1 cellular context compared by ENCODE assay signal in genomic region chr11:75241036-75241905, GRCh38.
TF ChIP-seq lines count a peak whose summit lies in the region.

No MANE protein-coding gene starts in this region.

TF ChIP-seq in HepG2, 621 proteins besides CTCF, POLR2A, EP300 and RAD21 (continued from another document and continues in another):
- TF ChIP-seq, protein P1, sequence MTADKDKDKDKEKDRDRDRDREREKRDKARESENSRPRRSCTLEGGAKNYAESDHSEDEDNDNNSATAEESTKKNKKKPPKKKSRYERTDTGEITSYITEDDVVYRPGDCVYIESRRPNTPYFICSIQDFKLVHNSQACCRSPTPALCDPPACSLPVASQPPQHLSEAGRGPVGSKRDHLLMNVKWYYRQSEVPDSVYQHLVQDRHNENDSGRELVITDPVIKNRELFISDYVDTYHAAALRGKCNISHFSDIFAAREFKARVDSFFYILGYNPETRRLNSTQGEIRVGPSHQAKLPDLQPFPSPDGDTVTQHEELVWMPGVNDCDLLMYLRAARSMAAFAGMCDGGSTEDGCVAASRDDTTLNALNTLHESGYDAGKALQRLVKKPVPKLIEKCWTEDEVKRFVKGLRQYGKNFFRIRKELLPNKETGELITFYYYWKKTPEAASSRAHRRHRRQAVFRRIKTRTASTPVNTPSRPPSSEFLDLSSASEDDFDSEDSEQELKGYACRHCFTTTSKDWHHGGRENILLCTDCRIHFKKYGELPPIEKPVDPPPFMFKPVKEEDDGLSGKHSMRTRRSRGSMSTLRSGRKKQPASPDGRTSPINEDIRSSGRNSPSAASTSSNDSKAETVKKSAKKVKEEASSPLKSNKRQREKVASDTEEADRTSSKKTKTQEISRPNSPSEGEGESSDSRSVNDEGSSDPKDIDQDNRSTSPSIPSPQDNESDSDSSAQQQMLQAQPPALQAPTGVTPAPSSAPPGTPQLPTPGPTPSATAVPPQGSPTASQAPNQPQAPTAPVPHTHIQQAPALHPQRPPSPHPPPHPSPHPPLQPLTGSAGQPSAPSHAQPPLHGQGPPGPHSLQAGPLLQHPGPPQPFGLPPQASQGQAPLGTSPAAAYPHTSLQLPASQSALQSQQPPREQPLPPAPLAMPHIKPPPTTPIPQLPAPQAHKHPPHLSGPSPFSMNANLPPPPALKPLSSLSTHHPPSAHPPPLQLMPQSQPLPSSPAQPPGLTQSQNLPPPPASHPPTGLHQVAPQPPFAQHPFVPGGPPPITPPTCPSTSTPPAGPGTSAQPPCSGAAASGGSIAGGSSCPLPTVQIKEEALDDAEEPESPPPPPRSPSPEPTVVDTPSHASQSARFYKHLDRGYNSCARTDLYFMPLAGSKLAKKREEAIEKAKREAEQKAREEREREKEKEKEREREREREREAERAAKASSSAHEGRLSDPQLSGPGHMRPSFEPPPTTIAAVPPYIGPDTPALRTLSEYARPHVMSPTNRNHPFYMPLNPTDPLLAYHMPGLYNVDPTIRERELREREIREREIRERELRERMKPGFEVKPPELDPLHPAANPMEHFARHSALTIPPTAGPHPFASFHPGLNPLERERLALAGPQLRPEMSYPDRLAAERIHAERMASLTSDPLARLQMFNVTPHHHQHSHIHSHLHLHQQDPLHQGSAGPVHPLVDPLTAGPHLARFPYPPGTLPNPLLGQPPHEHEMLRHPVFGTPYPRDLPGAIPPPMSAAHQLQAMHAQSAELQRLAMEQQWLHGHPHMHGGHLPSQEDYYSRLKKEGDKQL (CRISPR knock-in tag; IDR thresholded peaks at IDR 0.05; ENCODE audit: low read depth): no peak
- no peak for TF ChIP-seq ZBTB38 (CRISPR knock-in tag; IDR thresholded peaks at IDR 0.05)
- no peak for TF ChIP-seq ZNF33A (CRISPR knock-in tag; IDR thresholded peaks at IDR 0.05; ENCODE audit: borderline replicate concordance)
- TF ChIP-seq, protein P2, sequence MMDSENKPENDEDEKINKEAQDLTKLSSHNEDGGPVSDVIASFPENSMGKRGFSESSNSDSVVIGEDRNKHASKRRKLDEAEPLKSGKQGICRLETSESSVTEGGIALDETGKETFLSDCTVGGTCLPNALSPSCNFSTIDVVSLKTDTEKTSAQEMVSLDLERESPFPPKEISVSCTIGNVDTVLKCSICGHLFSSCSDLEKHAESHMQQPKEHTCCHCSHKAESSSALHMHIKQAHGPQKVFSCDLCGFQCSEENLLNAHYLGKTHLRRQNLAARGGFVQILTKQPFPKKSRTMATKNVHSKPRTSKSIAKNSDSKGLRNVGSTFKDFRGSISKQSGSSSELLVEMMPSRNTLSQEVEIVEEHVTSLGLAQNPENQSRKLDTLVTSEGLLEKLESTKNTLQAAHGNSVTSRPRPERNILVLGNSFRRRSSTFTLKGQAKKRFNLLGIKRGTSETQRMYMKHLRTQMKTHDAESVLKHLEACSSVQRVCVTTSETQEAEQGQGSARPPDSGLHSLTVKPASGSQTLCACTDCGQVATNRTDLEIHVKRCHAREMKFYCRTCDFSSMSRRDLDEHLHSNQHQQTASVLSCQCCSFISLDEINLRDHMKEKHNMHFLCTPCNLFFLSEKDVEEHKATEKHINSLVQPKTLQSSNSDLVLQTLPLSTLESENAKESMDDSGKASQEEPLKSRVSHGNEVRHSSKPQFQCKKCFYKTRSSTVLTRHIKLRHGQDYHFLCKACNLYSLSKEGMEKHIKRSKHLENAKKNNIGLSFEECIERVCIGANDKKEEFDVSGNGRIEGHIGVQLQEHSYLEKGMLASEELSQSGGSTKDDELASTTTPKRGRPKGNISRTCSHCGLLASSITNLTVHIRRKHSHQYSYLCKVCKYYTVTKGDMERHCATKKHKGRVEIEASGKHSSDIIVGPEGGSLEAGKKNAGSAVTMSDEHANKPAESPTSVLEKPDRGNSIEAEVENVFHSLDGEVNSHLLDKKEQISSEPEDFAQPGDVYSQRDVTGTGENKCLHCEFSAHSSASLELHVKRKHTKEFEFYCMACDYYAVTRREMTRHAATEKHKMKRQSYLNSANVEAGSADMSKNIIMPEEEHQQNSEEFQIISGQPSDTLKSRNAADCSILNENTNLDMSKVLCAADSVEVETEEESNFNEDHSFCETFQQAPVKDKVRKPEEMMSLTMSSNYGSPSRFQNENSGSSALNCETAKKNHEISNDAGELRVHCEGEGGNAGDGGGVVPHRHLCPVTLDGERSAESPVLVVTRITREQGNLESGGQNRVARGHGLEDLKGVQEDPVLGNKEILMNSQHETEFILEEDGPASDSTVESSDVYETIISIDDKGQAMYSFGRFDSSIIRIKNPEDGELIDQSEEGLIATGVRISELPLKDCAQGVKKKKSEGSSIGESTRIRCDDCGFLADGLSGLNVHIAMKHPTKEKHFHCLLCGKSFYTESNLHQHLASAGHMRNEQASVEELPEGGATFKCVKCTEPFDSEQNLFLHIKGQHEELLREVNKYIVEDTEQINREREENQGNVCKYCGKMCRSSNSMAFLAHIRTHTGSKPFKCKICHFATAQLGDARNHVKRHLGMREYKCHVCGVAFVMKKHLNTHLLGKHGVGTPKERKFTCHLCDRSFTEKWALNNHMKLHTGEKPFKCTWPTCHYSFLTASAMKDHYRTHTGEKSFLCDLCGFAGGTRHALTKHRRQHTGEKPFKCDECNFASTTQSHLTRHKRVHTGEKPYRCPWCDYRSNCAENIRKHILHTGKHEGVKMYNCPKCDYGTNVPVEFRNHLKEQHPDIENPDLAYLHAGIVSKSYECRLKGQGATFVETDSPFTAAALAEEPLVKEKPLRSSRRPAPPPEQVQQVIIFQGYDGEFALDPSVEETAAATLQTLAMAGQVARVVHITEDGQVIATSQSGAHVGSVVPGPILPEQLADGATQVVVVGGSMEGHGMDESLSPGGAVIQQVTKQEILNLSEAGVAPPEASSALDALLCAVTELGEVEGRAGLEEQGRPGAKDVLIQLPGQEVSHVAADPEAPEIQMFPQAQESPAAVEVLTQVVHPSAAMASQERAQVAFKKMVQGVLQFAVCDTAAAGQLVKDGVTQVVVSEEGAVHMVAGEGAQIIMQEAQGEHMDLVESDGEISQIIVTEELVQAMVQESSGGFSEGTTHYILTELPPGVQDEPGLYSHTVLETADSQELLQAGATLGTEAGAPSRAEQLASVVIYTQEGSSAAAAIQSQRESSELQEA (CRISPR knock-in tag; IDR thresholded peaks at IDR 0.05; ENCODE audit: not compliant biosample characterization): no peak
- TF ChIP-seq SNAPC2 (CRISPR knock-in tag; IDR thresholded peaks at IDR 0.05): no peak
- TF ChIP-seq ZBTB7A (CRISPR knock-in tag; IDR thresholded peaks at IDR 0.05): no peak
- no peak for TF ChIP-seq MXD4 (CRISPR knock-in tag; IDR thresholded peaks at IDR 0.05)
- no peak for TF ChIP-seq GATA4 (IDR thresholded peaks at IDR 0.05; ENCODE audit: borderline replicate concordance, low read depth)
- TF ChIP-seq ARID2 (CRISPR knock-in tag; IDR thresholded peaks at IDR 0.05; ENCODE audit: borderline replicate concordance): no peak
- TF ChIP-seq PAX8 (CRISPR knock-in tag; IDR thresholded peaks at IDR 0.05; ENCODE audit: borderline replicate concordance): 0 out of 2 replicates have a peak, but pooled peaks have one; percentile 26
- TF ChIP-seq RFXANK (CRISPR knock-in tag; IDR thresholded peaks at IDR 0.05): no peak
- no peak for TF ChIP-seq ZSCAN21 (CRISPR knock-in tag; IDR thresholded peaks at IDR 0.05; ENCODE audit: borderline replicate concordance)
- no peak for TF ChIP-seq HNRNPK (IDR thresholded peaks at IDR 0.05; ENCODE audit: low read depth, low read length, poor library complexity, severe bottlenecking)
- TF ChIP-seq GATAD2A (CRISPR knock-in tag; IDR thresholded peaks at IDR 0.05): no peak
- TF ChIP-seq ZBTB43 (CRISPR knock-in tag; conservative IDR thresholded peaks at IDR 0.05): 0 out of 2 replicates have a peak, but pooled peaks have one; percentile 49
- no peak for TF ChIP-seq ZNF12 (CRISPR knock-in tag; IDR thresholded peaks at IDR 0.05)
- TF ChIP-seq, protein P3, sequence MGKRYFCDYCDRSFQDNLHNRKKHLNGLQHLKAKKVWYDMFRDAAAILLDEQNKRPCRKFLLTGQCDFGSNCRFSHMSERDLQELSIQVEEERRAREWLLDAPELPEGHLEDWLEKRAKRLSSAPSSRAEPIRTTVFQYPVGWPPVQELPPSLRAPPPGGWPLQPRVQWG (CRISPR knock-in tag; IDR thresholded peaks at IDR 0.05; ENCODE audit: borderline replicate concordance, low read depth): no peak
- TF ChIP-seq MYNN (CRISPR knock-in tag; IDR thresholded peaks at IDR 0.05; ENCODE audit: low read depth): no peak
- TF ChIP-seq, protein P4, sequence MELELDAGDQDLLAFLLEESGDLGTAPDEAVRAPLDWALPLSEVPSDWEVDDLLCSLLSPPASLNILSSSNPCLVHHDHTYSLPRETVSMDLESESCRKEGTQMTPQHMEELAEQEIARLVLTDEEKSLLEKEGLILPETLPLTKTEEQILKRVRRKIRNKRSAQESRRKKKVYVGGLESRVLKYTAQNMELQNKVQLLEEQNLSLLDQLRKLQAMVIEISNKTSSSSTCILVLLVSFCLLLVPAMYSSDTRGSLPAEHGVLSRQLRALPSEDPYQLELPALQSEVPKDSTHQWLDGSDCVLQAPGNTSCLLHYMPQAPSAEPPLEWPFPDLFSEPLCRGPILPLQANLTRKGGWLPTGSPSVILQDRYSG (CRISPR knock-in tag; IDR thresholded peaks at IDR 0.05): no peak; the same call in 1 of the 2 replicates
- no peak for TF ChIP-seq AGO1 (IDR thresholded peaks at IDR 0.05; ENCODE audit: low read depth, low read length, poor library complexity, severe bottlenecking)
- no peak for TF ChIP-seq ZFP90 (CRISPR knock-in tag; IDR thresholded peaks at IDR 0.05; ENCODE audit: borderline replicate concordance)
- no peak; the same call in none of the 2 replicates for TF ChIP-seq ZIK1 (CRISPR knock-in tag; IDR thresholded peaks at IDR 0.05; ENCODE audit: borderline replicate concordance, low read depth)
- TF ChIP-seq PLSCR1 (CRISPR knock-in tag; IDR thresholded peaks at IDR 0.05; ENCODE audit: borderline replicate concordance): no peak
- TF ChIP-seq CERS6 (CRISPR knock-in tag; IDR thresholded peaks at IDR 0.05): no peak
- no peak for TF ChIP-seq GTF2F1 (IDR thresholded peaks at IDR 0.05; ENCODE audit: low read length)
- TF ChIP-seq, protein P5, sequence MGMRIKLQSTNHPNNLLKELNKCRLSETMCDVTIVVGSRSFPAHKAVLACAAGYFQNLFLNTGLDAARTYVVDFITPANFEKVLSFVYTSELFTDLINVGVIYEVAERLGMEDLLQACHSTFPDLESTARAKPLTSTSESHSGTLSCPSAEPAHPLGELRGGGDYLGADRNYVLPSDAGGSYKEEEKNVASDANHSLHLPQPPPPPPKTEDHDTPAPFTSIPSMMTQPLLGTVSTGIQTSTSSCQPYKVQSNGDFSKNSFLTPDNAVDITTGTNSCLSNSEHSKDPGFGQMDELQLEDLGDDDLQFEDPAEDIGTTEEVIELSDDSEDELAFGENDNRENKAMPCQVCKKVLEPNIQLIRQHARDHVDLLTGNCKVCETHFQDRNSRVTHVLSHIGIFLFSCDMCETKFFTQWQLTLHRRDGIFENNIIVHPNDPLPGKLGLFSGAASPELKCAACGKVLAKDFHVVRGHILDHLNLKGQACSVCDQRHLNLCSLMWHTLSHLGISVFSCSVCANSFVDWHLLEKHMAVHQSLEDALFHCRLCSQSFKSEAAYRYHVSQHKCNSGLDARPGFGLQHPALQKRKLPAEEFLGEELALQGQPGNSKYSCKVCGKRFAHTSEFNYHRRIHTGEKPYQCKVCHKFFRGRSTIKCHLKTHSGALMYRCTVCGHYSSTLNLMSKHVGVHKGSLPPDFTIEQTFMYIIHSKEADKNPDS (CRISPR knock-in tag; IDR thresholded peaks at IDR 0.05): no peak
- no peak for TF ChIP-seq CAMTA2 (CRISPR knock-in tag; IDR thresholded peaks at IDR 0.05; ENCODE audit: borderline replicate concordance)
- TF ChIP-seq ZNF160 (CRISPR knock-in tag; IDR thresholded peaks at IDR 0.05): no peak
- TF ChIP-seq ATF1 (CRISPR knock-in tag; IDR thresholded peaks at IDR 0.05): no peak
- 0 out of 2 replicates have a peak, but pooled peaks have one; percentile 37 for TF ChIP-seq MEIS2 (CRISPR knock-in tag; IDR thresholded peaks at IDR 0.05)
- no peak for TF ChIP-seq ZNF121 (CRISPR knock-in tag; IDR thresholded peaks at IDR 0.05)
- TF ChIP-seq SP140L (CRISPR knock-in tag; IDR thresholded peaks at IDR 0.05; ENCODE audit: borderline replicate concordance): no peak
- TF ChIP-seq, protein P6, sequence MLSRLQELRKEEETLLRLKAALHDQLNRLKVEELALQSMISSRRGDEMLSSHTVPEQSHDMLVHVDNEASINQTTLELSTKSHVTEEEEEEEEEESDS (CRISPR knock-in tag; IDR thresholded peaks at IDR 0.05; ENCODE audit: borderline replicate concordance): no peak
- no peak for TF ChIP-seq PHF20 (CRISPR knock-in tag; IDR thresholded peaks at IDR 0.05)
- no peak for TF ChIP-seq SRSF4 (IDR thresholded peaks at IDR 0.05; ENCODE audit: low read depth, low read length, poor library complexity, severe bottlenecking)
- TF ChIP-seq ZNF878 (CRISPR knock-in tag; IDR thresholded peaks at IDR 0.05): no peak
- no peak for TF ChIP-seq HOXA5 (CRISPR knock-in tag; IDR thresholded peaks at IDR 0.05)
- no peak for TF ChIP-seq SOX6 (IDR thresholded peaks at IDR 0.05)
- TF ChIP-seq SOX6 (CRISPR knock-in tag; IDR thresholded peaks at IDR 0.05): no peak
